In genomic region chr22:50581031-50581949, GRCh38 we compare ENCODE assay signal across 9 cellular contexts. TPM values are rescaled to one million over a fixed set of nuclear protein-coding genes. Genes with fewer than 3 reads are reported as not detected.
DNase-seq lines count a peak whose midpoint lies in the region; ATAC-seq, FAIRE-seq and TF ChIP-seq lines count a peak whose summit lies in the region.
"Had no signal": no experiment of that assay in that cellular context is flagged by ENCODE, and none has a peak within 500 bp of the region (broad histone marks: within the 10 kb centered on the region; RNA-seq: fewer than 3 reads in every experiment).

No MANE protein-coding gene starts in this region.

- peak overlapping the region; percentile 81 for H3K27ac Mint-ChIP-seq in T-helper 1 cell treated with Interleukin-12 subunit alpha and Interleukin-12 subunit beta and Interleukin-4 antibody, amounts not matched to agents 30 μg/mL and 1 μg/mL, for 36 hours
- H3K27ac Mint-ChIP-seq in activated naive CD8-positive, alpha-beta T cell treated with anti-CD3 and anti-CD28 coated beads for 36 hours: peak overlapping the region; percentile 82

- no peak for TF ChIP-seq CTCF in keratinocyte (optimal IDR thresholded peaks at IDR 0.05 in 1 of 3, IDR thresholded peaks at IDR 0.05 in 1 of 3, conservative IDR thresholded peaks at IDR 0.05 in 1 of 3; ENCODE audit: extremely low read depth in 1 of 3, insufficient read depth in 2 of 3, low read length in 3 of 3)

- H3K27ac ChIP-seq in keratinocyte (ENCODE audit: control insufficient read depth, insufficient read depth, low read length): peak overlapping the region; percentile 84
- peak overlapping the region; percentile 97 for H3K27ac ChIP-seq in substantia nigra (ENCODE audit: low read depth, low read length, poor library complexity, severe bottlenecking)

- peaks cover 12% of the 10 kb centered on the region for H3K4me1 ChIP-seq in keratinocyte (ENCODE audit: control insufficient read depth, extremely low read depth, insufficient read depth, low read length)

- H3K9me3 ChIP-seq in keratinocyte (ENCODE audit: control insufficient read depth, low read depth, low read length): no peaks in the 10 kb centered on the region

- H3K9ac ChIP-seq in keratinocyte (ENCODE audit: control insufficient read depth, extremely low read depth, insufficient read depth, low read length): peak overlapping the region; percentile 95

- peaks cover 9% of the 10 kb centered on the region for H3K36me3 Mint-ChIP-seq in T-helper 1 cell treated with Interleukin-12 subunit alpha and Interleukin-12 subunit beta and Interleukin-4 antibody, amounts not matched to agents 30 μg/mL and 1 μg/mL, for 36 hours (ENCODE audit: low read depth)
- peaks cover 14% of the 10 kb centered on the region for H3K36me3 Mint-ChIP-seq in activated naive CD8-positive, alpha-beta T cell treated with anti-CD3 and anti-CD28 coated beads for 36 hours

- no peaks in the 10 kb centered on the region for H3K27me3 ChIP-seq in keratinocyte (ENCODE audit: control insufficient read depth, extremely low read depth, insufficient read depth, low read length)

- ATAC-seq in HG03457 (IDR thresholded peaks at IDR 0.05; ENCODE audit: unreplicated experiment): no peak

- no peaks in the 10 kb centered on the region for H4K20me1 ChIP-seq in keratinocyte (ENCODE audit: control insufficient read depth, extremely low read depth, insufficient read depth, low read length)

- H2AFZ ChIP-seq in keratinocyte (ENCODE audit: control insufficient read depth, low read length): no peak overlapping the region

- no peaks in the 10 kb centered on the region for H3K27me3 Mint-ChIP-seq in T-helper 1 cell treated with Interleukin-12 subunit alpha and Interleukin-12 subunit beta and Interleukin-4 antibody, amounts not matched to agents 30 μg/mL and 1 μg/mL, for 36 hours (ENCODE audit: low read depth)
- H3K27me3 Mint-ChIP-seq in activated naive CD8-positive, alpha-beta T cell treated with anti-CD3 and anti-CD28 coated beads for 36 hours: no peaks in the 10 kb centered on the region

- peaks cover 2 to 11% of the 10 kb centered on the region in 2 experiments for H3K36me3 ChIP-seq in keratinocyte (ENCODE audit: control insufficient read depth in 2 of 2, extremely low read depth in 1 of 2, insufficient read depth in 2 of 2, low read length in 2 of 2)

- peak overlapping the region; percentile 80 for H3K4me2 ChIP-seq in keratinocyte (ENCODE audit: control insufficient read depth, extremely low read depth, insufficient read depth, low read depth, low read length)

- dilution Hi-C loops in keratinocyte (cut with MboI; ENCODE audit: extremely low pct_ligation_motif_present, low sequenced_read_pairs): no loop called here

- H3K4me3 Mint-ChIP-seq in T-helper 1 cell treated with Interleukin-12 subunit alpha and Interleukin-12 subunit beta and Interleukin-4 antibody, amounts not matched to agents 30 μg/mL and 1 μg/mL, for 36 hours: peak overlapping the region; percentile 82
- H3K4me3 Mint-ChIP-seq in activated naive CD8-positive, alpha-beta T cell treated with anti-CD3 and anti-CD28 coated beads for 36 hours: peak overlapping the region; percentile 85

- DNase-seq in T-helper 1 cell (no peak), keratinocyte (ENCODE audit: low read depth, low spot score) (no peak), substantia nigra (lab: John Stamatoyannopoulos, UW) (no peak), H4 (ENCODE audit: low spot score) (no peak), NCI-H187 (lab: John Stamatoyannopoulos, UW) (no peak)
- DNase-seq in activated naive CD8-positive, alpha-beta T cell treated with anti-CD3 and anti-CD28 coated beads for 36 hours: no peak

- peaks cover 15% of the 10 kb centered on the region for H3K79me2 ChIP-seq in keratinocyte (ENCODE audit: control insufficient read depth, insufficient read depth, low read length)

- no peaks in the 10 kb centered on the region for H3K9me1 ChIP-seq in keratinocyte (ENCODE audit: control insufficient read depth, extremely low read depth, insufficient read depth, low read length)

- no peaks in the 10 kb centered on the region for H3K9me3 Mint-ChIP-seq in T-helper 1 cell treated with Interleukin-12 subunit alpha and Interleukin-12 subunit beta and Interleukin-4 antibody, amounts not matched to agents 30 μg/mL and 1 μg/mL, for 36 hours
- H3K9me3 Mint-ChIP-seq in activated naive CD8-positive, alpha-beta T cell treated with anti-CD3 and anti-CD28 coated beads for 36 hours: no peaks in the 10 kb centered on the region

- peak overlapping the region; percentile 79 to 86 (median 79) for H3K4me3 ChIP-seq in keratinocyte (ENCODE audit: control insufficient read depth in 2 of 3, extremely low read depth in 1 of 3, insufficient read depth in 2 of 3, low read depth in 1 of 3, low read length in 3 of 3)

- FAIRE-seq in keratinocyte (lab: Jason Lieb, UNC): no peak

- H3K4me1 Mint-ChIP-seq in T-helper 1 cell treated with Interleukin-12 subunit alpha and Interleukin-12 subunit beta and Interleukin-4 antibody, amounts not matched to agents 30 μg/mL and 1 μg/mL, for 36 hours (ENCODE audit: low read depth): peaks cover 19% of the 10 kb centered on the region
- H3K4me1 Mint-ChIP-seq in activated naive CD8-positive, alpha-beta T cell treated with anti-CD3 and anti-CD28 coated beads for 36 hours: peaks cover 31% of the 10 kb centered on the region

RNA-seq across cellular contexts. Expression of gene CHKB, which starts 1.4 kb away (rescaled TPM):
- 10 to 100 TPM; 57.3 to 60.3 TPM for total RNA-seq in activated naive CD8-positive, alpha-beta T cell treated with anti-CD3 and anti-CD28 coated beads for 36 hours
- 39.5 to 54.9 TPM (median 49.0 TPM) in 3 replicates for polyA plus RNA-seq in keratinocyte
- 41.2 TPM for polyA plus RNA-seq in keratinocyte (2011; ENCODE audit: low read depth)
- 14.7 and 15.3 TPM in 2 replicates for polyA plus RNA-seq in keratinocyte (2011; cell fraction: cytosol; rRNA removed)
- 190 TPM in 2 replicates for polyA plus RNA-seq in keratinocyte (2011; cell fraction: nucleus; rRNA removed)
- polyA plus RNA-seq in keratinocyte (2012; ENCODE audit: low replicate concordance): 28.2 and 32.2 TPM in 2 replicates
- polyA minus RNA-seq in keratinocyte: 12.1 to 18.8 TPM (median 14.1 TPM) in 3 replicates
- polyA minus RNA-seq in keratinocyte (2011; cell fraction: cytosol; rRNA and poly(A)+ RNA removed): 10.7 TPM
- 11.4 and 17.1 TPM in 2 replicates for polyA minus RNA-seq in keratinocyte (2011; cell fraction: nucleus; rRNA and poly(A)+ RNA removed)
- total RNA-seq in H4 (2014; rRNA removed; shearing (Covaris generic)): 9.4 and 12.1 TPM in 2 replicates

RNA-seq across cellular contexts. Expression of gene CPT1B, which starts 3.1 kb away (rescaled TPM):
- 10 to 100 TPM; 33.6 to 33.7 TPM for total RNA-seq in activated naive CD8-positive, alpha-beta T cell treated with anti-CD3 and anti-CD28 coated beads for 36 hours
- 10.2 to 14.6 TPM (median 11.0 TPM) in 3 replicates for polyA plus RNA-seq in keratinocyte
- polyA plus RNA-seq in keratinocyte (2011; ENCODE audit: low read depth): 8.1 TPM
- polyA plus RNA-seq in keratinocyte (2011; cell fraction: cytosol; rRNA removed): 2.4 and 2.9 TPM in 2 replicates
- polyA plus RNA-seq in keratinocyte (2011; cell fraction: nucleus; rRNA removed): 73.1 and 83.0 TPM in 2 replicates
- polyA plus RNA-seq in keratinocyte (2012; ENCODE audit: low replicate concordance): 7.1 and 24.2 TPM in 2 replicates
- polyA minus RNA-seq in keratinocyte: 3.3 to 11.9 TPM (median 6.7 TPM) in 3 replicates
- polyA minus RNA-seq in keratinocyte (2011; cell fraction: cytosol; rRNA and poly(A)+ RNA removed): 3.3 TPM
- polyA minus RNA-seq in keratinocyte (2011; cell fraction: nucleus; rRNA and poly(A)+ RNA removed): 8.8 and 13.7 TPM in 2 replicates
- total RNA-seq in H4 (2014; rRNA removed; shearing (Covaris generic)): 2.0 and 2.4 TPM in 2 replicates

RNA-seq across cellular contexts. Expression of gene SYCE3, which starts 18.6 kb away (rescaled TPM):
- total RNA-seq in activated naive CD8-positive, alpha-beta T cell treated with anti-CD3 and anti-CD28 coated beads for 36 hours: 1 to 10 TPM; 1.3 to 1.9 TPM
- 0.17 to 0.36 TPM in 2 of 3 replicates, not detected in the other for polyA plus RNA-seq in keratinocyte
- polyA plus RNA-seq in keratinocyte (2011; ENCODE audit: low read depth): 3.3 TPM
- polyA plus RNA-seq in keratinocyte (2011; cell fraction: cytosol; rRNA removed): 0.55 and 0.82 TPM in 2 replicates
- 1.1 TPM in 1 of 2 replicates, not detected in the other for polyA plus RNA-seq in keratinocyte (2011; cell fraction: nucleus; rRNA removed)
- 0.92 TPM in 1 of 2 replicates, not detected in the other for polyA plus RNA-seq in keratinocyte (2012; ENCODE audit: low replicate concordance)
- not detected in 3 replicates for polyA minus RNA-seq in keratinocyte
- not detected for polyA minus RNA-seq in keratinocyte (2011; cell fraction: cytosol; rRNA and poly(A)+ RNA removed)
- polyA minus RNA-seq in keratinocyte (2011; cell fraction: nucleus; rRNA and poly(A)+ RNA removed): not detected in 2 replicates
- not detected in 2 replicates for total RNA-seq in H4 (2014; rRNA removed; shearing (Covaris generic))
- total RNA-seq: HT1080 had no signal

RNA-seq across cellular contexts. Expression of gene MAPK8IP2, which starts 19.3 kb away (rescaled TPM):
- total RNA-seq in activated naive CD8-positive, alpha-beta T cell treated with anti-CD3 and anti-CD28 coated beads for 36 hours: under 1 TPM; 0.16 to 0.21 TPM
- polyA plus RNA-seq in keratinocyte: 0.29 to 1.0 TPM (median 0.31 TPM) in 3 replicates
- 0.21 TPM for polyA plus RNA-seq in keratinocyte (2011; ENCODE audit: low read depth)
- 0.33 and 0.90 TPM in 2 replicates for polyA plus RNA-seq in keratinocyte (2011; cell fraction: cytosol; rRNA removed)
- 1.6 and 2.5 TPM in 2 replicates for polyA plus RNA-seq in keratinocyte (2011; cell fraction: nucleus; rRNA removed)
- polyA plus RNA-seq in keratinocyte (2012; ENCODE audit: low replicate concordance): 0.68 and 0.85 TPM in 2 replicates
- polyA minus RNA-seq in keratinocyte: 0.29 to 1.9 TPM (median 1.2 TPM) in 3 replicates
- 1.5 TPM for polyA minus RNA-seq in keratinocyte (2011; cell fraction: cytosol; rRNA and poly(A)+ RNA removed)
- 2.6 and 2.8 TPM in 2 replicates for polyA minus RNA-seq in keratinocyte (2011; cell fraction: nucleus; rRNA and poly(A)+ RNA removed)
- 0.29 and 0.41 TPM in 2 replicates for total RNA-seq in H4 (2014; rRNA removed; shearing (Covaris generic))

RNA-seq across cellular contexts. Expression of gene KLHDC7B, which starts 35.6 kb away (rescaled TPM):
- 10 to 100 TPM; 15.1 to 15.9 TPM for total RNA-seq in activated naive CD8-positive, alpha-beta T cell treated with anti-CD3 and anti-CD28 coated beads for 36 hours
- 0.01 to 0.08 TPM in 2 of 3 replicates, not detected in the other for polyA plus RNA-seq in keratinocyte
- polyA plus RNA-seq in keratinocyte (2011; ENCODE audit: low read depth): not detected
- 0.01 and 0.06 TPM in 2 replicates for polyA plus RNA-seq in keratinocyte (2011; cell fraction: cytosol; rRNA removed)
- 0.19 and 0.45 TPM in 2 replicates for polyA plus RNA-seq in keratinocyte (2011; cell fraction: nucleus; rRNA removed)
- 0.02 and 0.85 TPM in 2 replicates for polyA plus RNA-seq in keratinocyte (2012; ENCODE audit: low replicate concordance)
- 0.07 to 0.10 TPM in 2 of 3 replicates, not detected in the other for polyA minus RNA-seq in keratinocyte
- polyA minus RNA-seq in keratinocyte (2011; cell fraction: cytosol; rRNA and poly(A)+ RNA removed): not detected
- 0.16 and 0.32 TPM in 2 replicates for polyA minus RNA-seq in keratinocyte (2011; cell fraction: nucleus; rRNA and poly(A)+ RNA removed)
- total RNA-seq in H4 (2014; rRNA removed; shearing (Covaris generic)): 0.18 and 0.48 TPM in 2 replicates
- total RNA-seq: HT1080 had no signal

Comparison
In these comparisons a context has a peak if more than half of its experiments do, and no peak if none do; other contexts are left out.
1. RNA of gene CPT1B, which starts 3.1 kb away (total RNA-seq): 33.6 to 33.7 TPM in activated naive CD8-positive, alpha-beta T cell treated with anti-CD3 and anti-CD28 coated beads for 36 hours; 2.0 to 2.4 TPM in H4; every median in the first group is over 10 times any median in the second.